14 cellular contexts compared by ENCODE assay signal in the genomic region with DNA sequence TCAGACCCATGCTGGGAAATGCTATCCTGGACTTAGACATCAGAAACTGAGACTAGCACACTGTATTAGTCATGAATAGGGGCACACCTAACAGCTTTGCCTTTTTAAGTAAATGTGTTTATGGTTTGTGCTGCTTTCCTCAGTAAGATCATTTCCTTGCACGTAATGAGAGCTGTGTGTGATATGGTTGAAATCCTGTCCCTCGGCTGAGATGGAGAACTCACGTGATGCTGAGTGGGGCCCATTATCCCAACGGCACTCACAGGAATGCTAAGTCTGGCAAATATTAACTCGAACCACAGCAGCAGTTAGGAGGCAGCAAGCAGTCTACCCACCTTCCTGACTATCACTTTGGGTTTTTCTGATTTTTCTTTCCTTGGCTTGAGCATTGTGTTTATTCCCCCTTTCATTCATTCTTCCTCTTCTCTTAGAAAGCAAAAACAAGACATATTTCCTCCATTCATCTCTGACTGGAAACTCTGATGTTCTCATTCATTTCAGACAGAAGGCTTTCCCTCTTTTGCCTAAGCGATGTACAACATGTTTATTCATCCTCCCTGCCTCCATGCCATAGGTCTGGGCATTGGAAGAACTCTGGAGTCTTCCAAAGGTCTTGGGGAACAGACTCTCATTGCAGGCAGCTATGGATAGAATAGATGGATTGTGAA. TPM values are rescaled to one million over a fixed set of nuclear protein-coding genes. Genes with fewer than 3 reads are reported as not detected.
A peak's percentile ranks its signal among the peaks of the same experiment; 100 is the strongest.
DNase-seq lines count a peak whose midpoint lies in the region; ATAC-seq and TF ChIP-seq lines count a peak whose summit lies in the region.
"Had no signal": no experiment of that assay in that cellular context is flagged by ENCODE, and none has a peak within 500 bp of the region (broad histone marks: within the 10 kb centered on the region; RNA-seq: fewer than 3 reads in every experiment).

No MANE protein-coding gene starts in this region.

- H3K9me3 Mint-ChIP-seq in CD4-positive, alpha-beta T cell: no peaks in the 10 kb centered on the region
- no peaks in the 10 kb centered on the region for H3K9me3 Mint-ChIP-seq in brain
- peaks cover 0 to 5% (median 0%) of the 10 kb centered on the region in 7 donors for H3K9me3 Mint-ChIP-seq in CD14-positive monocyte
- H3K9me3 Mint-ChIP-seq in activated naive CD4-positive, alpha-beta T cell treated with anti-CD3 and anti-CD28 coated beads, Interleukin-2, amount 10 ng/mL, durations not matched to agents 7 days and 5 days: no peaks in the 10 kb centered on the region

- no peak overlapping the region for H3K27ac ChIP-seq in CD4-positive, alpha-beta T cell (ENCODE audit: low read depth, low read length)
- H3K27ac ChIP-seq: HL-60, skin epidermis, VCaP had no signal

- H3K4me3 Mint-ChIP-seq in CD4-positive, alpha-beta T cell: peak overlapping the region; percentile 26
- H3K4me3 Mint-ChIP-seq in brain: peak overlapping the region in 2 of 5 experiments; percentile 29 to 45
- peak overlapping the region in 1 of 2 donors; percentile 59 for H3K4me3 Mint-ChIP-seq in CD14-positive monocyte
- H3K4me3 Mint-ChIP-seq in activated naive CD4-positive, alpha-beta T cell treated with anti-CD3 and anti-CD28 coated beads, Interleukin-2, amount 10 ng/mL, durations not matched to agents 7 days and 5 days: no peak overlapping the region

- CTCF ChIA-PET in CD4-positive, alpha-beta T cell (lab: Charles Lee): interaction anchor here (1.1 kb wide), 1 partner anchor 19 kb away, joined by 3 read pairs; no protein-coding TSS in a partner anchor
- CTCF ChIA-PET in activated naive CD4-positive, alpha-beta T cell treated with anti-CD3 and anti-CD28 coated beads, Interleukin-2, amount 10 ng/mL, durations not matched to agents 7 days and 5 days (lab: Charles Lee): no interaction called here

- ATAC-seq in CD4-positive, alpha-beta T cell (ENCODE audit: poor library complexity): peak; percentile 59

- peaks cover 12% of the 10 kb centered on the region for H3K27me3 ChIP-seq in CD4-positive, alpha-beta T cell (ENCODE audit: control insufficient read depth, insufficient read depth, low read length)

- no peaks in the 10 kb centered on the region for H3K36me3 Mint-ChIP-seq in CD4-positive, alpha-beta T cell (ENCODE audit: low read depth)
- H3K36me3 Mint-ChIP-seq in brain: peaks cover 7% of the 10 kb centered on the region
- H3K36me3 Mint-ChIP-seq in CD14-positive monocyte: no peaks in the 10 kb centered on the region
- H3K36me3 Mint-ChIP-seq in activated naive CD4-positive, alpha-beta T cell treated with anti-CD3 and anti-CD28 coated beads, Interleukin-2, amount 10 ng/mL, durations not matched to agents 7 days and 5 days: no peaks in the 10 kb centered on the region

- no peaks in the 10 kb centered on the region for H3K9me3 ChIP-seq in CD4-positive, alpha-beta T cell (ENCODE audit: control insufficient read depth, low read length)

- peaks cover 48% of the 10 kb centered on the region for H3K4me1 Mint-ChIP-seq in CD4-positive, alpha-beta T cell (ENCODE audit: low read depth)
- H3K4me1 Mint-ChIP-seq in brain (peaks cover 43% of the 10 kb centered on the region), CD14-positive monocyte (peaks cover 9% of the 10 kb centered on the region)
- peaks cover 20% of the 10 kb centered on the region for H3K4me1 Mint-ChIP-seq in activated naive CD4-positive, alpha-beta T cell treated with anti-CD3 and anti-CD28 coated beads, Interleukin-2, amount 10 ng/mL, durations not matched to agents 7 days and 5 days

- POLR2A ChIA-PET in CD4-positive, alpha-beta T cell (lab: Charles Lee): interaction anchor here (1.2 to 1.8 kb wide), 3 partner anchors 20 to 38 kb away, joined by 3 to 6 read pairs (median 3); a partner anchor contains a TSS

- intact Hi-C loops in CD4-positive, alpha-beta T cell (cut with DNase I, micrococcal nuclease): loop anchor here (1.0 to 5.0 kb wide), 2 partner anchors 37 to 38 kb away; a partner anchor contains a TSS
- intact Hi-C loops in CD14-positive monocyte (cut with micrococcal nuclease): no loop called here

- no peak for DNase-seq in CD4-positive, alpha-beta T cell
- DNase-seq in HuH-7 (ENCODE audit: low spot score): peak; percentile 64
- peak; percentile 38 for DNase-seq in mucosa of gallbladder (ENCODE audit: low spot score)
- DNase-seq in CD14-positive monocyte (ENCODE audit: low spot score): no peak
- DNase-seq in DMS153 treated with DMSO at 0.1 percent for 48 hours (lab: John Stamatoyannopoulos, UW; ENCODE audit: unreplicated experiment): no peak
- DNase-seq in 8988T: no peak
- DNase-seq in activated naive CD4-positive, alpha-beta T cell treated with anti-CD3 and anti-CD28 coated beads, Interleukin-2, amount 10 ng/mL, durations not matched to agents 7 days and 5 days: no peak
- DNase-seq: caudate nucleus, NCI-H524 treated with DMSO at 0.1 percent for 48 hours, substantia nigra had no signal

- H3K27me3 Mint-ChIP-seq in CD4-positive, alpha-beta T cell: peaks cover 42% of the 10 kb centered on the region
- H3K27me3 Mint-ChIP-seq in brain: no peaks in the 10 kb centered on the region
- peaks cover 62 to 77% (median 73%) of the 10 kb centered on the region in 3 donors for H3K27me3 Mint-ChIP-seq in CD14-positive monocyte (ENCODE audit: low read depth in 3 of 3)
- H3K27me3 Mint-ChIP-seq in activated naive CD4-positive, alpha-beta T cell treated with anti-CD3 and anti-CD28 coated beads, Interleukin-2, amount 10 ng/mL, durations not matched to agents 7 days and 5 days: peaks cover 22% of the 10 kb centered on the region

- no peak overlapping the region for H3K27ac Mint-ChIP-seq in CD4-positive, alpha-beta T cell
- H3K27ac Mint-ChIP-seq in brain (peak overlapping the region in 4 of 5 experiments; percentile 22 to 59 (median 28)), CD14-positive monocyte (peak overlapping the region in 2 of 7 donors; percentile 10 to 24)
- H3K27ac Mint-ChIP-seq in activated naive CD4-positive, alpha-beta T cell treated with anti-CD3 and anti-CD28 coated beads, Interleukin-2, amount 10 ng/mL, durations not matched to agents 7 days and 5 days: no peak overlapping the region

- TF ChIP-seq CTCF in CD4-positive, alpha-beta T cell (IDR thresholded peaks at IDR 0.05): no peak
- TF ChIP-seq CTCF in brain (conservative IDR thresholded peaks at IDR 0.05) (no peak), CD14-positive monocyte (IDR thresholded peaks at IDR 0.05) (no peak)

RNA-seq across cellular contexts. Expression of a gene that starts 38.4 kb away (rescaled TPM):
- 1 to 10 TPM; 9.2 TPM for total RNA-seq in CD4-positive, alpha-beta T cell
- polyA plus RNA-seq in brain (ENCODE audit: insufficient read depth, low read depth, low replicate concordance) (25.3 TPM), CD14-positive monocyte (under 1 TPM; 0.43 to 0.70 TPM)
- 23.6 TPM for total RNA-seq in mucosa of gallbladder

Comparison
In these comparisons a context has a peak if more than half of its experiments do, and no peak if none do; other contexts are left out.
1. DNase-seq: peak in HuH-7 (single experiment) and mucosa of gallbladder (single experiment); none in CD4-positive, alpha-beta T cell (0 of 10), CD14-positive monocyte (single experiment), DMS153 treated with DMSO at 0.1 percent for 48 hours (single experiment), 8988T (single experiment) and activated naive CD4-positive, alpha-beta T cell treated with anti-CD3 and anti-CD28 coated beads, Interleukin-2, amount 10 ng/mL, durations not matched to agents 7 days and 5 days (single experiment).
2. H3K27ac Mint-ChIP-seq: peak in brain (4 of 5); none in CD4-positive, alpha-beta T cell (single experiment) and activated naive CD4-positive, alpha-beta T cell treated with anti-CD3 and anti-CD28 coated beads, Interleukin-2, amount 10 ng/mL, durations not matched to agents 7 days and 5 days (single experiment).
3. intact Hi-C loops: an anchor here in CD4-positive, alpha-beta T cell (1.0 to 5.0 kb wide); none called in CD14-positive monocyte.